In genomic region chr3:42525736-42526345, GRCh38 we compare ENCODE assay signal across 15 cellular contexts.
"Had no signal": no experiment of that assay in that cellular context is flagged by ENCODE, and none has a peak within 500 bp of the region (broad histone marks: within the 10 kb centered on the region; RNA-seq: fewer than 3 reads in every experiment).

No MANE protein-coding gene starts in this region.

- H3K27me3 Mint-ChIP-seq: activated CD8-positive, alpha-beta memory T cell treated with anti-CD3 and anti-CD28 coated beads, Interleukin-2, amount 10 ng/mL, durations not matched to agents 7 days and 5 days; activated naive CD8-positive, alpha-beta T cell had no signal

- H3K36me3 ChIP-seq: colonic mucosa had no signal

- H3K4me3 ChIP-seq: body of pancreas, colonic mucosa, left lung, mucosa of descending colon, skin epidermis, suprapubic skin had no signal

- H3K4me1 ChIP-seq: body of pancreas, colonic mucosa had no signal

- DNase-seq: amygdala, body of pancreas, colonic mucosa, hippocampal formation, kidney, mucosa of descending colon, natural killer cell, trophoblast cell had no signal

- H3K27me3 ChIP-seq: body of pancreas, colonic mucosa, left lung, suprapubic skin had no signal

- H3K9me3 Mint-ChIP-seq: memory B cell had no signal

- H3K27ac ChIP-seq: body of pancreas, colonic mucosa, suprapubic skin had no signal

- H3K36me3 Mint-ChIP-seq: activated CD8-positive, alpha-beta memory T cell treated with anti-CD3 and anti-CD28 coated beads, Interleukin-2, amount 10 ng/mL, durations not matched to agents 7 days and 5 days; natural killer cell had no signal

- ATAC-seq: body of pancreas, esophagus mucosa, natural killer cell had no signal

- H3K27ac Mint-ChIP-seq: activated CD8-positive, alpha-beta memory T cell treated with anti-CD3 and anti-CD28 coated beads, Interleukin-2, amount 10 ng/mL, durations not matched to agents 7 days and 5 days; memory B cell had no signal

- H3K4me3 Mint-ChIP-seq: activated CD8-positive, alpha-beta memory T cell treated with anti-CD3 and anti-CD28 coated beads, Interleukin-2, amount 10 ng/mL, durations not matched to agents 7 days and 5 days; memory B cell; natural killer cell had no signal

- H3K9me3 ChIP-seq: body of pancreas, colonic mucosa, left lung, mucosa of descending colon, suprapubic skin had no signal
